ENCODE assay signal across 11 cellular contexts in the genomic region with DNA sequence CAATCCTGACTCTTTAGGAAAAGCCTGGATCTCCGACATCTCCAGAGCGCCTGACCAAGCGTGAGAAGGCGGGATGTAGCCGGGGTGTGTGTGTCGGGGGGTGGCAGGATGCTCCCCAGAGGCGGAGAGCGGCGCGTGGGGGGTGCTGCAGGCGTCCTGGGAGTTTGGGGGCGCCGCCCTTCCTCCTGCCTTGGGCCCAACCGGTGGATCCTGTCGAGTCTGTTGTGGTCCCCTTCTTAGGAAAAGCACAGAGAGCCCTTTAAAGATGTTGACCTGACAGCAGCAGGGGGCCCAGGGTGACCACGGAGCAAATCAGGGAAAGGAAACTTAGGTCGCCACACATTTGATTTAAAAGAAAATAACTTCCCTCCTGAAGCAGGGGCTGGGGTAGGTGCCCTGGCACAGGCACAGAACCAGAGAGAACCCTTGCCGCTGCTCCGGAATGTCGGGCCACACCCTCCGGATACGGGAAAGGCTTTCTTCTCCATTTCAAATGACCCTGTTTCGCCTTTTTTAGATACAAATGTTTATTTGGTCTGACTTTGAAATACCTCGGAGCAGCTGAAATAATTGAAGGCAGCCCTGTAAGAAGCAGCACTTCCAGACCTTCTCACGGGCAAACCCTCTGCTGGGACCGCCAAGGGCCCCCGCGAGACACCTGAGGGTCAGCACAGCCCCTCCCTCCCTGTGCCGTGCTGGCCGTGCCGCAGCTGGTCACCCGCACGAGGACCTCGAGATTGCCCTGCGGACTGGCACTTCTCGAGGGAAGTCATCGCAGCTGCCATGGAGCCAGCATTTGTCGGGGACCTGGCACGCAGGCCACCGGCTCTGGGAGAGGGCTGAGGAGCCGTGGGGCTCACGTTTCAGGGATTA.
DNase-seq lines count a peak whose midpoint lies in the region; ATAC-seq and TF ChIP-seq lines count a peak whose summit lies in the region.
"Had no signal": no experiment of that assay in that cellular context is flagged by ENCODE, and none has a peak within 500 bp of the region (broad histone marks: within the 10 kb centered on the region; RNA-seq: fewer than 3 reads in every experiment).

No MANE protein-coding gene starts in this region.

- H3K79me2 ChIP-seq in DOHH2 (ENCODE audit: control insufficient read depth, low read length), result peaks cover 49% of the 10 kb centered on the region

- TF ChIP-seq CTCF in DOHH2 (IDR thresholded peaks at IDR 0.05; ENCODE audit: low read depth, low read length, poor library complexity, severe bottlenecking) (no peak), Panc1 (IDR thresholded peaks at IDR 0.05) (no peak), heart left ventricle (IDR thresholded peaks at IDR 0.05) (no peak), retinal pigment epithelial cell (conservative IDR thresholded peaks at IDR 0.05; ENCODE audit: low read depth, low read length) (no peak)

- no peaks in the 10 kb centered on the region for H3K27me3 Mint-ChIP-seq in activated T-cell treated with anti-CD3 and anti-CD28 coated beads, Interleukin-2, amount 50 U/mL, for 72 hours (ENCODE audit: low read depth)

- peaks cover 18% of the 10 kb centered on the region for H3K4me1 Mint-ChIP-seq in activated T-cell treated with anti-CD3 and anti-CD28 coated beads, Interleukin-2, amount 50 U/mL, for 72 hours (ENCODE audit: low read depth)

- H3K36me3 ChIP-seq in DOHH2 (ENCODE audit: control insufficient read depth, low read length) (peaks cover 75% of the 10 kb centered on the region), Panc1 (ENCODE audit: control insufficient read depth, insufficient read depth, low read length) (no peaks in the 10 kb centered on the region), heart left ventricle (no peaks in the 10 kb centered on the region)
- H3K36me3 ChIP-seq: prostate gland had no signal

- no peak overlapping the region for H3K27ac Mint-ChIP-seq in activated T-cell treated with anti-CD3 and anti-CD28 coated beads, Interleukin-2, amount 50 U/mL, for 72 hours
- H3K27ac Mint-ChIP-seq: endodermal cell had no signal

- H3K4me1 ChIP-seq in DOHH2 (ENCODE audit: control insufficient read depth, low read length), result peaks cover 57% of the 10 kb centered on the region
- H3K4me1 ChIP-seq in Panc1 (ENCODE audit: control insufficient read depth, insufficient read depth, low read length), result peaks cover 22% of the 10 kb centered on the region
- H3K4me1 ChIP-seq in heart left ventricle, result peaks cover 0 to 49% (median 25%) of the 10 kb centered on the region in 12 donors
- H3K4me1 ChIP-seq: prostate gland had no signal

- intact Hi-C loops in Panc1 (cut with micrococcal nuclease; ENCODE audit: unreplicated experiment) (loop anchor here (10.0 kb wide), 1 partner anchor 61 kb away; no protein-coding TSS in a partner anchor), heart left ventricle (cut with DNase I) (loop anchor here in 1 of 10 donors (5.0 kb wide), 1 partner anchor 79 kb away; no protein-coding TSS in a partner anchor)

- ATAC-seq in Panc1 (peak; percentile 65), heart left ventricle (peak in 3 of 4 donors; percentile 48 to 49 (median 49)), GM19455 (IDR thresholded peaks at IDR 0.05; ENCODE audit: unreplicated experiment) (no peak), HG02571 (IDR thresholded peaks at IDR 0.05; ENCODE audit: unreplicated experiment) (no peak)
- no peak for ATAC-seq in activated T-cell treated with anti-CD3 and anti-CD28 coated beads, Interleukin-2, amount 50 U/mL, for 72 hours (replicated peaks in 1 of 2)

- no TSS peak for BruUV-seq in Panc1 (replicated peaks; lab: Mats Ljungman, UMichigan)

- POLR2A ChIA-PET in Panc1 (lab: Charles Lee), result interaction anchor here (0.6 kb wide), 1 partner anchor 575 kb away, joined by 3 read pairs; no protein-coding TSS in a partner anchor

- no peaks in the 10 kb centered on the region for H3K36me3 Mint-ChIP-seq in activated T-cell treated with anti-CD3 and anti-CD28 coated beads, Interleukin-2, amount 50 U/mL, for 72 hours (ENCODE audit: insufficient read depth in 2 of 2)

- no peak for TF ChIP-seq POLR2A in heart left ventricle (IDR thresholded peaks at IDR 0.05)

- H3K4me3 ChIP-seq in DOHH2 (ENCODE audit: low read length) (no peak overlapping the region), Panc1 (ENCODE audit: low read depth in 2 of 2, low read length in 2 of 2) (peak overlapping the region; percentile 4 to 30; a peak in 3 of 4 replicates), heart left ventricle (peak overlapping the region in 10 of 12 donors; percentile 9 to 43 (median 20)), retinal pigment epithelial cell (ENCODE audit: low read length) (peak overlapping the region; percentile 20)
- H3K4me3 ChIP-seq: prostate gland had no signal

- no peaks in the 10 kb centered on the region for H3K9me2 ChIP-seq in DOHH2 (replicated peaks; ENCODE audit: control insufficient read depth, low read length)

- H4K20me1 ChIP-seq in DOHH2 (ENCODE audit: control insufficient read depth, insufficient read depth, low read depth, low read length), result no peaks in the 10 kb centered on the region

- H3K9me3 ChIP-seq in DOHH2 (ENCODE audit: control insufficient read depth, insufficient read depth, low read length), result peaks cover 13% of the 10 kb centered on the region; the same call in 1 of the 2 replicates
- no peaks in the 10 kb centered on the region for H3K9me3 ChIP-seq in Panc1 (ENCODE audit: control insufficient read depth, insufficient read depth, low read depth, low read length)
- H3K9me3 ChIP-seq in heart left ventricle, result no peaks in the 10 kb centered on the region
- H3K9me3 ChIP-seq: prostate gland had no signal

- DNase-seq in Panc1 (ENCODE audit: low read depth, low spot score) (no peak), heart left ventricle (peak in 1 of 5 donors; percentile 45), retinal pigment epithelial cell (ENCODE audit: low read depth) (no peak), NCI-H82 (lab: John Stamatoyannopoulos, UW) (no peak)
- DNase-seq in activated T-cell treated with anti-CD3 and anti-CD28 coated beads, Interleukin-2, amount 50 U/mL, for 72 hours, result no peak
- DNase-seq: activated naive CD4-positive, alpha-beta T cell treated with anti-CD3 and anti-CD28 coated beads, Interleukin-2, amount 50 U/mL, for 16 hours; endodermal cell had no signal

- no peak overlapping the region for H3K4me3 Mint-ChIP-seq in activated T-cell treated with anti-CD3 and anti-CD28 coated beads, Interleukin-2, amount 50 U/mL, for 72 hours
- H3K4me3 Mint-ChIP-seq: endodermal cell had no signal

- CTCF ChIA-PET in Panc1 (lab: Charles Lee), result no interaction called here

- in situ Hi-C loops in Panc1 (cut with HindIII; ENCODE audit: low pct_unique_long_range_greater_than_20kb, low sequenced_read_pairs), result no loop called here

- H3K27ac ChIP-seq in DOHH2 (ENCODE audit: low read depth, low read length) (no peak overlapping the region), Panc1 (ENCODE audit: low read length) (peak overlapping the region; percentile 63), heart left ventricle (peak overlapping the region in 8 of 12 donors; percentile 2 to 86 (median 38))
- H3K27ac ChIP-seq: prostate gland had no signal

- no peaks in the 10 kb centered on the region for H3K27me3 ChIP-seq in DOHH2 (ENCODE audit: control insufficient read depth, low read length)
- H3K27me3 ChIP-seq in Panc1 (ENCODE audit: control insufficient read depth, insufficient read depth, low read length), result no peaks in the 10 kb centered on the region
- no peaks in the 10 kb centered on the region for H3K27me3 ChIP-seq in heart left ventricle

- no peaks in the 10 kb centered on the region for H3K9me3 Mint-ChIP-seq in activated T-cell treated with anti-CD3 and anti-CD28 coated beads, Interleukin-2, amount 50 U/mL, for 72 hours

- H3F3A ChIP-seq in DOHH2 (ENCODE audit: control insufficient read depth, insufficient read depth), result peaks cover 62% of the 10 kb centered on the region

- H3K4me2 ChIP-seq in DOHH2 (ENCODE audit: low read length), result peak overlapping the region; percentile 25; the same call in 1 of the 2 replicates

- WGBS in heart left ventricle, 4 donors, result 50 to 61% (median 58%) methylated on average over 32 to 42 of the region's 42 CpGs

Comparison
In these comparisons a context has a peak if more than half of its experiments do, and no peak if none do; other contexts are left out.
1. ATAC-seq: peak in Panc1 (single experiment) and heart left ventricle (3 of 4); none in activated T-cell treated with anti-CD3 and anti-CD28 coated beads, Interleukin-2, amount 50 U/mL, for 72 hours (0 of 2), GM19455 (single experiment) and HG02571 (single experiment).